ENCODE assay signal across 13 cellular contexts in genomic region chr1:8089535-8090228, GRCh38.
DNase-seq lines count a peak whose midpoint lies in the region; ATAC-seq and TF ChIP-seq lines count a peak whose summit lies in the region.
"Had no signal": no experiment of that assay in that cellular context is flagged by ENCODE, and none has a peak within 500 bp of the region (broad histone marks: within the 10 kb centered on the region; RNA-seq: fewer than 3 reads in every experiment).

No MANE protein-coding gene starts in this region.

- H3K4me3 ChIP-seq in coronary artery: no peak overlapping the region
- no peak overlapping the region for H3K4me3 ChIP-seq in parathyroid adenoma (ENCODE audit: low read depth, low read length)
- H3K4me3 ChIP-seq: body of pancreas, uterus had no signal

- no peaks in the 10 kb centered on the region for H3K27me3 ChIP-seq in parathyroid adenoma (ENCODE audit: control insufficient read depth, insufficient read depth, low read length)
- H3K27me3 ChIP-seq: body of pancreas, uterus had no signal

- H3K9ac ChIP-seq in parathyroid adenoma: no peak overlapping the region

- H3K27ac ChIP-seq in coronary artery (peak overlapping the region; percentile 75 to 84), parathyroid adenoma (peak overlapping the region; percentile 54)
- H3K27ac ChIP-seq: body of pancreas, neutrophil had no signal

- TF ChIP-seq CTCF in coronary artery (IDR thresholded peaks at IDR 0.05) (no peak), parathyroid adenoma (IDR thresholded peaks at IDR 0.05) (no peak)

- H3K4me2 ChIP-seq in parathyroid adenoma (ENCODE audit: low read length): no peak overlapping the region

- intact Hi-C loops in left colon (cut with DNase I, micrococcal nuclease): no loop called here

- no peak for ATAC-seq in left colon
- ATAC-seq in HG03196 (IDR thresholded peaks at IDR 0.05; ENCODE audit: unreplicated experiment): no peak
- ATAC-seq: body of pancreas had no signal

- peaks cover 7% of the 10 kb centered on the region for H3K4me1 ChIP-seq in parathyroid adenoma
- H3K4me1 ChIP-seq: uterus had no signal

- no peak overlapping the region for H2AFZ ChIP-seq in parathyroid adenoma

- H3K9me3 ChIP-seq in parathyroid adenoma (ENCODE audit: control insufficient read depth, low read length): no peaks in the 10 kb centered on the region
- H3K9me3 ChIP-seq: body of pancreas, neutrophil, uterus had no signal

- H3K36me3 ChIP-seq in parathyroid adenoma (ENCODE audit: control insufficient read depth, insufficient read depth, low read length): no peaks in the 10 kb centered on the region
- H3K36me3 ChIP-seq: neutrophil, uterus had no signal

- DNase-seq in CD1c-positive myeloid dendritic cell (ENCODE audit: extremely low spot score): peak; percentile 24
- peak; percentile 9 for DNase-seq in HS-5 (ENCODE audit: low read depth)
- DNase-seq in coronary artery (ENCODE audit: low spot score): no peak
- DNase-seq in left colon: no peak
- DNase-seq in stimulated activated CD4-positive, alpha-beta T cell treated with anti-CD3 and anti-CD28 coated beads, Interleukin-2, amount 100 ng/mL, for 48 hours: no peak
- DNase-seq: body of pancreas, DMS153, left cardiac atrium, NCI-H187, uterus had no signal

- H3K79me2 ChIP-seq in parathyroid adenoma: peaks cover 13% of the 10 kb centered on the region

Comparison
In these comparisons a context has a peak if more than half of its experiments do, and no peak if none do; other contexts are left out.
1. DNase-seq: peak in CD1c-positive myeloid dendritic cell (single experiment) and HS-5 (single experiment); none in coronary artery (single experiment), left colon (0 of 2) and stimulated activated CD4-positive, alpha-beta T cell treated with anti-CD3 and anti-CD28 coated beads, Interleukin-2, amount 100 ng/mL, for 48 hours (0 of 2).